22 cellular contexts compared by ENCODE assay signal in the genomic region with DNA sequence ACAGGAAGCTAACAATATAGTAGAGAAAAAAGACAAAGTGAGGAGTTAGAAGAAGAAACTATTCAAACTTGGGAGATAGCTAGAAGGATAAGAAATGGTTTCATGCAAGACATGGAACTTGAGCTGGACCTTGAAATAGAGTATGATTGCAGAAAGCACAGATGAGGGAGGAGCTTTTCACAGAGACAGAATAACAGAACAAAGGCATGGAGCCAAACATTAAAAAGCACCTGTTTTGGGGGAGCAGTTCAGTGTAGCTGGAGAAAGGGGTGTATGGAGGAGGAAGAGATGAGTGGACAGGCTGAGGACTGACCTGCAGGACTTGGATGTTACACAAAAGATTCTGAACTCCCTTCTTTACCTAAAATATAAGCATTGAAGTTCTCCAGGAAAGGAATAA. TPM values are rescaled to one million over a fixed set of nuclear protein-coding genes. Genes with fewer than 3 reads are reported as not detected.
DNase-seq lines count a peak whose midpoint lies in the region; ATAC-seq, FAIRE-seq and TF ChIP-seq lines count a peak whose summit lies in the region.
"Had no signal": no experiment of that assay in that cellular context is flagged by ENCODE, and none has a peak within 500 bp of the region (broad histone marks: within the 10 kb centered on the region; RNA-seq: fewer than 3 reads in every experiment).

No MANE protein-coding gene starts in this region.

- H3K9me3 ChIP-seq in A549 (no peaks in the 10 kb centered on the region), mucosa of descending colon (no peaks in the 10 kb centered on the region), osteoblast (ENCODE audit: low read depth, low read length) (no peaks in the 10 kb centered on the region), right atrium auricular region (peaks cover 0 to 5% of the 10 kb centered on the region in 2 donors)
- H3K9me3 ChIP-seq: Caco-2 had no signal

- H3K4me2 ChIP-seq in A549 (no peak overlapping the region), osteoblast (ENCODE audit: insufficient read depth, low read length) (no peak overlapping the region)
- H3K4me2 ChIP-seq: BLaER1 treated with 17β-estradiol and CSF1 and Interleukin-3, amounts not matched to agents 10 nM and 100 nM had no signal

- DNase-seq in A549 (ENCODE audit: low read depth in 1 of 2, low spot score in 1 of 2) (no peak), H54 (ENCODE audit: insufficient read length, low spot score) (no peak), mucosa of descending colon (no peak), osteoblast (ENCODE audit: insufficient read length, low spot score, missing footprints) (peak; percentile 76), right atrium auricular region (ENCODE audit: low spot score) (no peak), KG1 (lab: John Stamatoyannopoulos, UW) (no peak)
- DNase-seq: 8988T; AML-193; Caco-2; Calu3; CD4-positive, alpha-beta T cell; CD8-positive, alpha-beta T cell; DMS79 treated with DMSO at 0.1 percent for 48 hours; GF-D8 had no signal

- ATAC-seq in A549 (no peak), mucosa of descending colon (no peak), HG03457 (IDR thresholded peaks at IDR 0.05; ENCODE audit: unreplicated experiment) (no peak), HG03025 (IDR thresholded peaks at IDR 0.05; ENCODE audit: low FRiP score, unreplicated experiment) (no peak)
- ATAC-seq: CD8-positive, alpha-beta T cell had no signal

- H3K4me1 ChIP-seq in A549 = no peaks in the 10 kb centered on the region
- H3K4me1 ChIP-seq in mucosa of descending colon (ENCODE audit: low read depth) = no peaks in the 10 kb centered on the region
- no peaks in the 10 kb centered on the region for H3K4me1 ChIP-seq in osteoblast (ENCODE audit: insufficient read depth, low read length)
- H3K4me1 ChIP-seq in right atrium auricular region = no peaks in the 10 kb centered on the region
- H3K4me1 ChIP-seq: BLaER1 treated with 17β-estradiol and CSF1 and Interleukin-3, amounts not matched to agents 10 nM and 100 nM; Caco-2 had no signal

- H3K27ac ChIP-seq in A549 (no peak overlapping the region), osteoblast (ENCODE audit: low read depth, low read length) (no peak overlapping the region), right atrium auricular region (no peak overlapping the region)
- H3K27ac ChIP-seq: BLaER1 treated with 17β-estradiol and CSF1 and Interleukin-3, amounts not matched to agents 10 nM and 100 nM had no signal

- TF ChIP-seq CTCF in A549 (IDR thresholded peaks at IDR 0.05) (no peak), mucosa of descending colon (IDR thresholded peaks at IDR 0.05) (no peak), osteoblast (IDR thresholded peaks at IDR 0.05; ENCODE audit: extremely low read depth, low read depth, low read length) (no peak), right atrium auricular region (IDR thresholded peaks at IDR 0.05) (no peak)

- no peak for TF ChIP-seq RAD21 in A549 (conservative IDR thresholded peaks at IDR 0.05 in 1 of 2, IDR thresholded peaks at IDR 0.05 in 1 of 2)

- H2AFZ ChIP-seq in osteoblast (ENCODE audit: low read length) = no peak overlapping the region

- H3K79me2 ChIP-seq in osteoblast (ENCODE audit: insufficient read depth, low read length) = no peaks in the 10 kb centered on the region

- FAIRE-seq in A549 (lab: Jason Lieb, UNC) (peak; percentile 13), H54 (lab: Jason Lieb, UNC) (peak; percentile 6)
- FAIRE-seq: A204.1, D721Med, G401.6, GM12891, GM19239 had no signal

- intact Hi-C loops in mucosa of descending colon (cut with DNase I, micrococcal nuclease) = no loop called here

- TF ChIP-seq EP300 in A549 (IDR thresholded peaks at IDR 0.05) = no peak

- no peak overlapping the region for H3K4me3 ChIP-seq in A549
- H3K4me3 ChIP-seq in mucosa of descending colon = peak overlapping the region; percentile 3
- H3K4me3 ChIP-seq in osteoblast (ENCODE audit: insufficient read depth, low read length) = no peak overlapping the region
- H3K4me3 ChIP-seq in right atrium auricular region = no peak overlapping the region
- H3K4me3 ChIP-seq: BLaER1 treated with 17β-estradiol and CSF1 and Interleukin-3, amounts not matched to agents 10 nM and 100 nM had no signal

- H3K36me3 ChIP-seq in mucosa of descending colon (ENCODE audit: low read depth) (no peaks in the 10 kb centered on the region), osteoblast (ENCODE audit: insufficient read depth, low read length) (no peaks in the 10 kb centered on the region), right atrium auricular region (no peaks in the 10 kb centered on the region)
- H3K36me3 ChIP-seq: BLaER1 treated with 17β-estradiol and CSF1 and Interleukin-3, amounts not matched to agents 10 nM and 100 nM had no signal

- POLR2A ChIA-PET in A549 (lab: Yijun Ruan, JAX) = no interaction called here

- H4K20me1 ChIP-seq in osteoblast (ENCODE audit: insufficient read depth, low read length) = no peaks in the 10 kb centered on the region
- H4K20me1 ChIP-seq: BLaER1 treated with 17β-estradiol and CSF1 and Interleukin-3, amounts not matched to agents 10 nM and 100 nM had no signal

- no peak for TF ChIP-seq POLR2A in A549 (IDR thresholded peaks at IDR 0.05; ENCODE audit: low read length)
- TF ChIP-seq POLR2A in H54 (IDR thresholded peaks at IDR 0.05; ENCODE audit: low read depth, low read length) = no peak

- H3K27me3 ChIP-seq in osteoblast (ENCODE audit: insufficient read depth, low read length) = no peaks in the 10 kb centered on the region
- no peaks in the 10 kb centered on the region for H3K27me3 ChIP-seq in right atrium auricular region
- H3K27me3 ChIP-seq: BLaER1 treated with 17β-estradiol and CSF1 and Interleukin-3, amounts not matched to agents 10 nM and 100 nM had no signal

- CTCF ChIA-PET in A549 (lab: Yijun Ruan, JAX) = interaction anchor here (0.6 to 0.8 kb wide), 2 partner anchors 25 to 425 kb away, joined by 4 to 5 read pairs; a partner anchor contains a TSS

TF ChIP-seq in A549, 52 proteins besides CTCF, POLR2A, EP300 and RAD21:
- TF ChIP-seq SREBF2 (IDR thresholded peaks at IDR 0.05) (no peak), JUNB (IDR thresholded peaks at IDR 0.05) (no peak)

RNA-seq across cellular contexts. Expression of a gene that starts 25.2 kb away (rescaled TPM):
- 4.1 and 4.8 TPM in 2 replicates for polyA plus RNA-seq in A549 (2011; rRNA removed)
- polyA plus RNA-seq in A549 (2012; cell fraction: cytosol; rRNA removed) = 2.1 and 2.3 TPM in 2 replicates
- polyA plus RNA-seq in A549 (2012; cell fraction: nucleus; rRNA removed) = 1.7 and 1.8 TPM in 2 replicates
- polyA plus RNA-seq in A549 (2017; fragmentation: RNase III; extraction: RNeasy Plus Mini Kit Qiagen cat#74134 plus additional on column Dnase treatment) = 3.6 to 4.0 TPM (median 3.7 TPM) in 3 replicates
- polyA minus RNA-seq in A549 (2011; rRNA and poly(A)+ RNA removed) = 2.7 and 3.2 TPM in 2 replicates
- 10 to 100 TPM in 1 of 3 donors, 1 to 10 TPM in 2; 5.8 to 11.4 (median 9.2) TPM for total RNA-seq in mucosa of descending colon
- 8.0 and 11.6 TPM in 2 replicates for total RNA-seq in osteoblast
- 10 to 100 TPM in 1 of 2 donors, 1 to 10 TPM in 1; 7.4 to 13.1 TPM for total RNA-seq in right atrium auricular region
